In genomic region chr1:101284021-101284420, GRCh38 we compare ENCODE assay signal across 12 cellular contexts. TPM values are rescaled to one million over a fixed set of nuclear protein-coding genes. Genes with fewer than 3 reads are reported as not detected.
DNase-seq lines count a peak whose midpoint lies in the region; ATAC-seq and TF ChIP-seq lines count a peak whose summit lies in the region.
"Had no signal": no experiment of that assay in that cellular context is flagged by ENCODE, and none has a peak within 500 bp of the region (broad histone marks: within the 10 kb centered on the region; RNA-seq: fewer than 3 reads in every experiment).

No MANE protein-coding gene starts in this region.

- peak; percentile 7 for DNase-seq in WERI-Rb-1
- DNase-seq in activated T-helper 1 cell treated with anti-CD3 and anti-CD28 coated beads, Interleukin-12 subunit alpha, Interleukin-12 subunit beta, Interleukin-2, Interleukin-4 antibody, amounts not matched to agents 30 ng/mL and 10 ng/mL and 1 ng/mL, durations not matched to agents 14 hours and 24 hours and 36 hours (ENCODE audit: low spot score): peak; percentile 31
- no peak for DNase-seq in mesothelial cell of epicardium (ENCODE audit: low spot score in 2 of 2, unreplicated experiment in 2 of 2)
- peak; percentile 31 for DNase-seq in stimulated activated CD8-positive, alpha-beta memory T cell treated with anti-CD3 and anti-CD28 coated beads, Interleukin-4, amount 100 ng/mL, for 24 hours (ENCODE audit: low read depth)
- no peak for DNase-seq in esophagus squamous epithelium (lab: John Stamatoyannopoulos, UW)
- no peak for DNase-seq in NK-92 treated with Interleukin-12 subunit alpha and Interleukin-12 subunit beta, amount 100 ng/mL, for 24 hours (lab: John Stamatoyannopoulos, UW)
- no peak for DNase-seq in mammary epithelial cell
- DNase-seq: islet precursor cell, NCI-H2171 treated with DMSO at 0.1 percent for 48 hours had no signal

- CTCF ChIA-PET in mammary epithelial cell (lab: Charles Lee; ENCODE audit: low non-redundant PET): no interaction called here

- no peaks in the 10 kb centered on the region for H3K79me2 ChIP-seq in mammary epithelial cell (ENCODE audit: insufficient read depth, low read length)

- TF ChIP-seq POLR2A in esophagus squamous epithelium (IDR thresholded peaks at IDR 0.05): no peak

- peaks cover 3% of the 10 kb centered on the region for H3K36me3 Mint-ChIP-seq in activated T-helper 1 cell treated with anti-CD3 and anti-CD28 coated beads, Interleukin-12 subunit alpha, Interleukin-12 subunit beta, Interleukin-2, Interleukin-4 antibody, amounts not matched to agents 30 ng/mL and 10 ng/mL and 1 ng/mL, durations not matched to agents 14 hours and 24 hours and 36 hours (ENCODE audit: low read depth)
- no peaks in the 10 kb centered on the region for H3K36me3 Mint-ChIP-seq in mesothelial cell of epicardium
- H3K36me3 Mint-ChIP-seq: WTC11 had no signal

- H3K27ac ChIP-seq in WERI-Rb-1: no peak overlapping the region
- no peak overlapping the region for H3K27ac ChIP-seq in esophagus squamous epithelium
- no peak overlapping the region for H3K27ac ChIP-seq in mammary epithelial cell (ENCODE audit: insufficient read depth, low read depth, low read length)

- H3K27me3 ChIP-seq in WERI-Rb-1 (ENCODE audit: insufficient read depth, low read depth, severe bottlenecking): peaks cover 52% of the 10 kb centered on the region
- no peaks in the 10 kb centered on the region for H3K27me3 ChIP-seq in esophagus squamous epithelium
- no peaks in the 10 kb centered on the region for H3K27me3 ChIP-seq in mammary epithelial cell (ENCODE audit: insufficient read depth, low read length)

- H3K27ac Mint-ChIP-seq in activated T-helper 1 cell treated with anti-CD3 and anti-CD28 coated beads, Interleukin-12 subunit alpha, Interleukin-12 subunit beta, Interleukin-2, Interleukin-4 antibody, amounts not matched to agents 30 ng/mL and 10 ng/mL and 1 ng/mL, durations not matched to agents 14 hours and 24 hours and 36 hours: peak overlapping the region; percentile 71
- peak overlapping the region; percentile 78 for H3K27ac Mint-ChIP-seq in mesothelial cell of epicardium
- H3K27ac Mint-ChIP-seq: WTC11 had no signal

- dilution Hi-C loops in mammary epithelial cell (cut with HindIII; ENCODE audit: low sequenced_read_pairs): no loop called here

- H3K9me3 ChIP-seq in WERI-Rb-1 (ENCODE audit: severe bottlenecking): no peaks in the 10 kb centered on the region
- H3K9me3 ChIP-seq in esophagus squamous epithelium: no peaks in the 10 kb centered on the region
- H3K9me3 ChIP-seq in mammary epithelial cell (replicated peaks; ENCODE audit: insufficient read depth, low read length): no peaks in the 10 kb centered on the region

- H4K20me1 ChIP-seq in mammary epithelial cell (ENCODE audit: insufficient read depth, low read length): no peaks in the 10 kb centered on the region

- no peak overlapping the region for H3K4me2 ChIP-seq in mammary epithelial cell (ENCODE audit: insufficient read depth, low read depth, low read length)

- no peaks in the 10 kb centered on the region for H3K9me3 Mint-ChIP-seq in activated T-helper 1 cell treated with anti-CD3 and anti-CD28 coated beads, Interleukin-12 subunit alpha, Interleukin-12 subunit beta, Interleukin-2, Interleukin-4 antibody, amounts not matched to agents 30 ng/mL and 10 ng/mL and 1 ng/mL, durations not matched to agents 14 hours and 24 hours and 36 hours
- peaks cover 6% of the 10 kb centered on the region for H3K9me3 Mint-ChIP-seq in mesothelial cell of epicardium

- peaks cover 88% of the 10 kb centered on the region for H3K4me1 Mint-ChIP-seq in activated T-helper 1 cell treated with anti-CD3 and anti-CD28 coated beads, Interleukin-12 subunit alpha, Interleukin-12 subunit beta, Interleukin-2, Interleukin-4 antibody, amounts not matched to agents 30 ng/mL and 10 ng/mL and 1 ng/mL, durations not matched to agents 14 hours and 24 hours and 36 hours (ENCODE audit: low read depth)
- peaks cover 38% of the 10 kb centered on the region for H3K4me1 Mint-ChIP-seq in mesothelial cell of epicardium

- no peaks in the 10 kb centered on the region for H3K27me3 Mint-ChIP-seq in activated T-helper 1 cell treated with anti-CD3 and anti-CD28 coated beads, Interleukin-12 subunit alpha, Interleukin-12 subunit beta, Interleukin-2, Interleukin-4 antibody, amounts not matched to agents 30 ng/mL and 10 ng/mL and 1 ng/mL, durations not matched to agents 14 hours and 24 hours and 36 hours (ENCODE audit: insufficient read depth)
- no peaks in the 10 kb centered on the region for H3K27me3 Mint-ChIP-seq in mesothelial cell of epicardium (ENCODE audit: low read depth)

- ATAC-seq in HG03460 (IDR thresholded peaks at IDR 0.05; ENCODE audit: unreplicated experiment): no peak
- ATAC-seq: WTC11 had no signal

- WGBS in esophagus squamous epithelium, 2 donors: 60 to 80% methylated on average over 15 to 16 of the region's 16 CpGs
- WGBS in mammary epithelial cell (ENCODE audit: low coverage, missing lambda C conversion rate): 83% methylated on average over 16 of the region's 16 CpGs

- in situ Hi-C loops in mammary epithelial cell (cut with MboI; ENCODE audit: low sequenced_read_pairs in 2 of 2): loop anchor here in 1 of 2 donors (10.0 kb wide), 1 partner anchor 359 kb away; no protein-coding TSS in a partner anchor

- H3K36me3 ChIP-seq in WERI-Rb-1 (no peaks in the 10 kb centered on the region), esophagus squamous epithelium (no peaks in the 10 kb centered on the region), mammary epithelial cell (ENCODE audit: insufficient read depth, low read length) (no peaks in the 10 kb centered on the region)

- H3K4me1 ChIP-seq in esophagus squamous epithelium: peaks cover 0 to 7% (median 0%) of the 10 kb centered on the region in 3 donors
- H3K4me1 ChIP-seq in mammary epithelial cell (ENCODE audit: insufficient read depth, low read length): no peaks in the 10 kb centered on the region

- no TSS peak for BruUV-seq in mammary epithelial cell (replicated peaks; lab: Mats Ljungman, UMichigan)

- no peak overlapping the region for H3K4me3 ChIP-seq in WERI-Rb-1 (ENCODE audit: low read depth, low read length)
- H3K4me3 ChIP-seq in esophagus squamous epithelium: no peak overlapping the region
- no peak overlapping the region for H3K4me3 ChIP-seq in mammary epithelial cell (replicated peaks in 1 of 3; ENCODE audit: insufficient read depth in 1 of 3, low read depth in 2 of 3, low read length in 3 of 3)

- H2AFZ ChIP-seq in mammary epithelial cell (ENCODE audit: low read depth, low read length): no peak overlapping the region

- TF ChIP-seq CTCF in WERI-Rb-1 (IDR thresholded peaks at IDR 0.05; ENCODE audit: low read depth, low read length) (no peak), mesothelial cell of epicardium (IDR thresholded peaks at IDR 0.05; ENCODE audit: unreplicated experiment) (no peak), esophagus squamous epithelium (IDR thresholded peaks at IDR 0.05) (no peak), mammary epithelial cell (conservative IDR thresholded peaks at IDR 0.05 in 1 of 2, IDR thresholded peaks at IDR 0.05 in 1 of 2; ENCODE audit: extremely low read depth in 1 of 2, insufficient read depth in 1 of 2, low read depth in 1 of 2, low read length in 2 of 2) (no peak)

- intact Hi-C loops in activated T-helper 1 cell treated with anti-CD3 and anti-CD28 coated beads, Interleukin-12 subunit alpha, Interleukin-12 subunit beta, Interleukin-2, Interleukin-4 antibody, amounts not matched to agents 30 ng/mL and 10 ng/mL and 1 ng/mL, durations not matched to agents 14 hours and 24 hours and 36 hours (cut with micrococcal nuclease): no loop called here
- intact Hi-C loops in esophagus squamous epithelium (cut with DNase I): loop anchor here (5.0 to 10.0 kb wide), 2 partner anchors 139 to 357 kb away; no protein-coding TSS in a partner anchor
- intact Hi-C loops in mammary epithelial cell (cut with micrococcal nuclease): no loop called here

- no peak overlapping the region for H3K9ac ChIP-seq in mammary epithelial cell (ENCODE audit: insufficient read depth, low read length)

- peak overlapping the region; percentile 54 for H3K4me3 Mint-ChIP-seq in activated T-helper 1 cell treated with anti-CD3 and anti-CD28 coated beads, Interleukin-12 subunit alpha, Interleukin-12 subunit beta, Interleukin-2, Interleukin-4 antibody, amounts not matched to agents 30 ng/mL and 10 ng/mL and 1 ng/mL, durations not matched to agents 14 hours and 24 hours and 36 hours
- no peak overlapping the region for H3K4me3 Mint-ChIP-seq in mesothelial cell of epicardium
- H3K4me3 Mint-ChIP-seq: neural crest cell, WTC11 had no signal

RNA-seq across cellular contexts. Expression of gene S1PR1, which starts 47.2 kb away (rescaled TPM):
- 42.5 and 42.9 TPM in 2 replicates for total RNA-seq in activated T-helper 1 cell treated with anti-CD3 and anti-CD28 coated beads, Interleukin-12 subunit alpha, Interleukin-12 subunit beta, Interleukin-2, Interleukin-4 antibody, amounts not matched to agents 30 ng/mL and 10 ng/mL and 1 ng/mL, durations not matched to agents 14 hours and 24 hours and 36 hours
- 21.5 to 25.5 TPM (median 23.5 TPM) in 3 replicates for total RNA-seq in mesothelial cell of epicardium
- total RNA-seq in esophagus squamous epithelium: 10 to 100 TPM in 2 of 4 donors, 1 to 10 TPM in 2; 2.8 to 31.1 (median 10.3) TPM
- total RNA-seq in mammary epithelial cell: 1 to 10 TPM; 3.7 to 4.2 TPM
- 11.5 TPM for polyA plus RNA-seq in mammary epithelial cell
- 16.4 TPM for polyA minus RNA-seq in mammary epithelial cell

Comparison
In these comparisons a context has a peak if more than half of its experiments do, and no peak if none do; other contexts are left out.
1. DNase-seq: peak in WERI-Rb-1 (single experiment), activated T-helper 1 cell treated with anti-CD3 and anti-CD28 coated beads, Interleukin-12 subunit alpha, Interleukin-12 subunit beta, Interleukin-2, Interleukin-4 antibody, amounts not matched to agents 30 ng/mL and 10 ng/mL and 1 ng/mL, durations not matched to agents 14 hours and 24 hours and 36 hours (single experiment) and stimulated activated CD8-positive, alpha-beta memory T cell treated with anti-CD3 and anti-CD28 coated beads, Interleukin-4, amount 100 ng/mL, for 24 hours (single experiment); none in mesothelial cell of epicardium (0 of 2), esophagus squamous epithelium (single experiment), NK-92 treated with Interleukin-12 subunit alpha and Interleukin-12 subunit beta, amount 100 ng/mL, for 24 hours (single experiment) and mammary epithelial cell (single experiment).